Comparison of ENCODE assay signal across 1 cellular context in the genomic region with DNA sequence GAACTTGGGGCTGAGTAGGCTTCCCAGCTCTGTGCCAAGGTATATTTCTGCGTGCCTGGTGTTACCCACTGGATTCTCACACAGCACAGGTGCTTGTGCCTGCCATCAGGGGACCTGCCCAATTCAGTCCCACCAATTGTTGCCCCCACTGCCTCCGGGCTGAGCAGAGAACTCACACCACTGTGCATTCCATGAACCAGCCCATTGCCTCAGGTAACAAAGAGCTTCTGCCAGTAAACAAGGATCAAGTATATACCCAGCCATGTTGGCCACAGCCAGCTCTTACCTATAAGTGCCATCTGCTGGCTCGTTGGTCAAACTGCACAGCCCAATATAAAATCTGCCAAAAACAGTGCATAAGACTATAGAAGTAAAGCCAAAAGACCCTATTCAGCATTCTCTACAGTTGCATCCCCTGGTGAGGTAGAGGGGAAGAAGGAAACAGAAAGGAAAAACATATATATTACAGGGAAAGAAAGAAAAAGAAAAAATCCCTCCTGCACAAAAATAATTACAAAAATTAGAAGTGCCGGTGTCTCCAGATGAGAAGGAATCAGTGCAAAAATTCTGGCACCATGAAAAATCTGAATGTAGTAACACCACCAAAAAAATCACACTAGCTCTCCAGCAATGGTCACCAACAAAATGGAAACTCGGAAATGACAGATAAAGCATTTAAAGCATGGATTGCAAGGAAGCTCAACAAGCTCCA.
A peak's percentile ranks its signal among the peaks of the same experiment; 100 is the strongest.
TF ChIP-seq lines count a peak whose summit lies in the region.

No MANE protein-coding gene starts in this region.

TF ChIP-seq in HepG2, 621 proteins besides CTCF, POLR2A, EP300 and RAD21 (continued from another document and continues in another):
- TF ChIP-seq, protein P1, sequence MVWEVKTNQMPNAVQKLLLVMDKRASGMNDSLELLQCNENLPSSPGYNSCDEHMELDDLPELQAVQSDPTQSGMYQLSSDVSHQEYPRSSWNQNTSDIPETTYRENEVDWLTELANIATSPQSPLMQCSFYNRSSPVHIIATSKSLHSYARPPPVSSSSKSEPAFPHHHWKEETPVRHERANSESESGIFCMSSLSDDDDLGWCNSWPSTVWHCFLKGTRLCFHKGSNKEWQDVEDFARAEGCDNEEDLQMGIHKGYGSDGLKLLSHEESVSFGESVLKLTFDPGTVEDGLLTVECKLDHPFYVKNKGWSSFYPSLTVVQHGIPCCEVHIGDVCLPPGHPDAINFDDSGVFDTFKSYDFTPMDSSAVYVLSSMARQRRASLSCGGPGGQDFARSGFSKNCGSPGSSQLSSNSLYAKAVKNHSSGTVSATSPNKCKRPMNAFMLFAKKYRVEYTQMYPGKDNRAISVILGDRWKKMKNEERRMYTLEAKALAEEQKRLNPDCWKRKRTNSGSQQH (CRISPR knock-in tag; IDR thresholded peaks at IDR 0.05; ENCODE audit: low read depth) = no peak
- TF ChIP-seq ZSCAN9 (CRISPR knock-in tag; IDR thresholded peaks at IDR 0.05; ENCODE audit: borderline replicate concordance) (peak; percentile 22; the same call in 1 of the 2 replicates), HNRNPH1 (optimal IDR thresholded peaks at IDR 0.05; ENCODE audit: low read depth, low read length) (no peak), ZFYVE20 (CRISPR knock-in tag; IDR thresholded peaks at IDR 0.05; ENCODE audit: borderline replicate concordance, low read depth) (no peak), CHD4 (IDR thresholded peaks at IDR 0.05; ENCODE audit: borderline replicate concordance, low read length) (no peak), ZNF660 (CRISPR knock-in tag; IDR thresholded peaks at IDR 0.05; ENCODE audit: borderline replicate concordance, low read depth) (no peak), ZNF652 (CRISPR knock-in tag; IDR thresholded peaks at IDR 0.05; ENCODE audit: borderline replicate concordance, low read depth) (no peak), ZNF614 (CRISPR knock-in tag; IDR thresholded peaks at IDR 0.05; ENCODE audit: borderline replicate concordance) (no peak), ZNF83 (CRISPR knock-in tag; IDR thresholded peaks at IDR 0.05; ENCODE audit: borderline replicate concordance) (no peak), FOXJ3 (CRISPR knock-in tag; IDR thresholded peaks at IDR 0.05; ENCODE audit: borderline replicate concordance) (0 out of 2 replicates have a peak, but pooled peaks have one; percentile 22), MAFF (IDR thresholded peaks at IDR 0.05; ENCODE audit: low read depth, low read length) (0 out of 2 replicates have a peak, but pooled peaks have one; percentile 20), TEAD2 (CRISPR knock-in tag; IDR thresholded peaks at IDR 0.05) (no peak), ZNF724P (CRISPR knock-in tag; IDR thresholded peaks at IDR 0.05; ENCODE audit: borderline replicate concordance) (no peak), TP53 (CRISPR knock-in tag; conservative IDR thresholded peaks at IDR 0.05) (no peak), CBX5 (CRISPR knock-in tag; IDR thresholded peaks at IDR 0.05; ENCODE audit: borderline replicate concordance) (0 out of 2 replicates have a peak, but pooled peaks have one; percentile 36), ZNF598 (CRISPR knock-in tag; IDR thresholded peaks at IDR 0.05; ENCODE audit: borderline replicate concordance) (0 out of 2 replicates have a peak, but pooled peaks have one; percentile 37), ZFP1 (CRISPR knock-in tag; IDR thresholded peaks at IDR 0.05) (peak; percentile 98), ZNF564 (CRISPR knock-in tag; IDR thresholded peaks at IDR 0.05) (no peak), ZNF329 (CRISPR knock-in tag; IDR thresholded peaks at IDR 0.05; ENCODE audit: low read depth) (no peak), SMAD3 (CRISPR knock-in tag; IDR thresholded peaks at IDR 0.05) (0 out of 2 replicates have a peak, but pooled peaks have one; percentile 39), SIX4 (CRISPR knock-in tag; IDR thresholded peaks at IDR 0.05) (no peak), ZNF274 (CRISPR knock-in tag; IDR thresholded peaks at IDR 0.05) (peak; percentile 48; the same call in 1 of the 2 replicates), SETDB1 (CRISPR knock-in tag; IDR thresholded peaks at IDR 0.05; ENCODE audit: borderline replicate concordance) (no peak), SRF (IDR thresholded peaks at IDR 0.05; ENCODE audit: low read depth, low read length) (no peak), STAG1 (CRISPR knock-in tag; IDR thresholded peaks at IDR 0.05) (peak; percentile 95), ZNF12 (CRISPR knock-in tag; IDR thresholded peaks at IDR 0.05) (no peak)
- TF ChIP-seq, protein P2, sequence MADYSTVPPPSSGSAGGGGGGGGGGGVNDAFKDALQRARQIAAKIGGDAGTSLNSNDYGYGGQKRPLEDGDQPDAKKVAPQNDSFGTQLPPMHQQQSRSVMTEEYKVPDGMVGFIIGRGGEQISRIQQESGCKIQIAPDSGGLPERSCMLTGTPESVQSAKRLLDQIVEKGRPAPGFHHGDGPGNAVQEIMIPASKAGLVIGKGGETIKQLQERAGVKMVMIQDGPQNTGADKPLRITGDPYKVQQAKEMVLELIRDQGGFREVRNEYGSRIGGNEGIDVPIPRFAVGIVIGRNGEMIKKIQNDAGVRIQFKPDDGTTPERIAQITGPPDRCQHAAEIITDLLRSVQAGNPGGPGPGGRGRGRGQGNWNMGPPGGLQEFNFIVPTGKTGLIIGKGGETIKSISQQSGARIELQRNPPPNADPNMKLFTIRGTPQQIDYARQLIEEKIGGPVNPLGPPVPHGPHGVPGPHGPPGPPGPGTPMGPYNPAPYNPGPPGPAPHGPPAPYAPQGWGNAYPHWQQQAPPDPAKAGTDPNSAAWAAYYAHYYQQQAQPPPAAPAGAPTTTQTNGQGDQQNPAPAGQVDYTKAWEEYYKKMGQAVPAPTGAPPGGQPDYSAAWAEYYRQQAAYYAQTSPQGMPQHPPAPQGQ (CRISPR knock-in tag; IDR thresholded peaks at IDR 0.05; ENCODE audit: borderline replicate concordance) = no peak
- TF ChIP-seq, protein P3, sequence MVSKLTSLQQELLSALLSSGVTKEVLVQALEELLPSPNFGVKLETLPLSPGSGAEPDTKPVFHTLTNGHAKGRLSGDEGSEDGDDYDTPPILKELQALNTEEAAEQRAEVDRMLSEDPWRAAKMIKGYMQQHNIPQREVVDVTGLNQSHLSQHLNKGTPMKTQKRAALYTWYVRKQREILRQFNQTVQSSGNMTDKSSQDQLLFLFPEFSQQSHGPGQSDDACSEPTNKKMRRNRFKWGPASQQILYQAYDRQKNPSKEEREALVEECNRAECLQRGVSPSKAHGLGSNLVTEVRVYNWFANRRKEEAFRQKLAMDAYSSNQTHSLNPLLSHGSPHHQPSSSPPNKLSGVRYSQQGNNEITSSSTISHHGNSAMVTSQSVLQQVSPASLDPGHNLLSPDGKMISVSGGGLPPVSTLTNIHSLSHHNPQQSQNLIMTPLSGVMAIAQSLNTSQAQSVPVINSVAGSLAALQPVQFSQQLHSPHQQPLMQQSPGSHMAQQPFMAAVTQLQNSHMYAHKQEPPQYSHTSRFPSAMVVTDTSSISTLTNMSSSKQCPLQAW (CRISPR knock-in tag; IDR thresholded peaks at IDR 0.05) = peak; percentile 46; the same call in 1 of the 2 replicates
- TF ChIP-seq, protein P4, sequence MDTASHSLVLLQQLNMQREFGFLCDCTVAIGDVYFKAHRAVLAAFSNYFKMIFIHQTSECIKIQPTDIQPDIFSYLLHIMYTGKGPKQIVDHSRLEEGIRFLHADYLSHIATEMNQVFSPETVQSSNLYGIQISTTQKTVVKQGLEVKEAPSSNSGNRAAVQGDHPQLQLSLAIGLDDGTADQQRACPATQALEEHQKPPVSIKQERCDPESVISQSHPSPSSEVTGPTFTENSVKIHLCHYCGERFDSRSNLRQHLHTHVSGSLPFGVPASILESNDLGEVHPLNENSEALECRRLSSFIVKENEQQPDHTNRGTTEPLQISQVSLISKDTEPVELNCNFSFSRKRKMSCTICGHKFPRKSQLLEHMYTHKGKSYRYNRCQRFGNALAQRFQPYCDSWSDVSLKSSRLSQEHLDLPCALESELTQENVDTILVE (CRISPR knock-in tag; IDR thresholded peaks at IDR 0.05) = 0 out of 2 replicates have a peak, but pooled peaks have one; percentile 45
- TF ChIP-seq, protein P5, sequence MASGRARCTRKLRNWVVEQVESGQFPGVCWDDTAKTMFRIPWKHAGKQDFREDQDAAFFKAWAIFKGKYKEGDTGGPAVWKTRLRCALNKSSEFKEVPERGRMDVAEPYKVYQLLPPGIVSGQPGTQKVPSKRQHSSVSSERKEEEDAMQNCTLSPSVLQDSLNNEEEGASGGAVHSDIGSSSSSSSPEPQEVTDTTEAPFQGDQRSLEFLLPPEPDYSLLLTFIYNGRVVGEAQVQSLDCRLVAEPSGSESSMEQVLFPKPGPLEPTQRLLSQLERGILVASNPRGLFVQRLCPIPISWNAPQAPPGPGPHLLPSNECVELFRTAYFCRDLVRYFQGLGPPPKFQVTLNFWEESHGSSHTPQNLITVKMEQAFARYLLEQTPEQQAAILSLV (CRISPR knock-in tag; IDR thresholded peaks at IDR 0.05; ENCODE audit: borderline replicate concordance) = no peak
- TF ChIP-seq, protein P6, sequence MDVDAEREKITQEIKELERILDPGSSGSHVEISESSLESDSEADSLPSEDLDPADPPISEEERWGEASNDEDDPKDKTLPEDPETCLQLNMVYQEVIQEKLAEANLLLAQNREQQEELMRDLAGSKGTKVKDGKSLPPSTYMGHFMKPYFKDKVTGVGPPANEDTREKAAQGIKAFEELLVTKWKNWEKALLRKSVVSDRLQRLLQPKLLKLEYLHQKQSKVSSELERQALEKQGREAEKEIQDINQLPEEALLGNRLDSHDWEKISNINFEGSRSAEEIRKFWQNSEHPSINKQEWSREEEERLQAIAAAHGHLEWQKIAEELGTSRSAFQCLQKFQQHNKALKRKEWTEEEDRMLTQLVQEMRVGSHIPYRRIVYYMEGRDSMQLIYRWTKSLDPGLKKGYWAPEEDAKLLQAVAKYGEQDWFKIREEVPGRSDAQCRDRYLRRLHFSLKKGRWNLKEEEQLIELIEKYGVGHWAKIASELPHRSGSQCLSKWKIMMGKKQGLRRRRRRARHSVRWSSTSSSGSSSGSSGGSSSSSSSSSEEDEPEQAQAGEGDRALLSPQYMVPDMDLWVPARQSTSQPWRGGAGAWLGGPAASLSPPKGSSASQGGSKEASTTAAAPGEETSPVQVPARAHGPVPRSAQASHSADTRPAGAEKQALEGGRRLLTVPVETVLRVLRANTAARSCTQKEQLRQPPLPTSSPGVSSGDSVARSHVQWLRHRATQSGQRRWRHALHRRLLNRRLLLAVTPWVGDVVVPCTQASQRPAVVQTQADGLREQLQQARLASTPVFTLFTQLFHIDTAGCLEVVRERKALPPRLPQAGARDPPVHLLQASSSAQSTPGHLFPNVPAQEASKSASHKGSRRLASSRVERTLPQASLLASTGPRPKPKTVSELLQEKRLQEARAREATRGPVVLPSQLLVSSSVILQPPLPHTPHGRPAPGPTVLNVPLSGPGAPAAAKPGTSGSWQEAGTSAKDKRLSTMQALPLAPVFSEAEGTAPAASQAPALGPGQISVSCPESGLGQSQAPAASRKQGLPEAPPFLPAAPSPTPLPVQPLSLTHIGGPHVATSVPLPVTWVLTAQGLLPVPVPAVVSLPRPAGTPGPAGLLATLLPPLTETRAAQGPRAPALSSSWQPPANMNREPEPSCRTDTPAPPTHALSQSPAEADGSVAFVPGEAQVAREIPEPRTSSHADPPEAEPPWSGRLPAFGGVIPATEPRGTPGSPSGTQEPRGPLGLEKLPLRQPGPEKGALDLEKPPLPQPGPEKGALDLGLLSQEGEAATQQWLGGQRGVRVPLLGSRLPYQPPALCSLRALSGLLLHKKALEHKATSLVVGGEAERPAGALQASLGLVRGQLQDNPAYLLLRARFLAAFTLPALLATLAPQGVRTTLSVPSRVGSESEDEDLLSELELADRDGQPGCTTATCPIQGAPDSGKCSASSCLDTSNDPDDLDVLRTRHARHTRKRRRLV (CRISPR knock-in tag; IDR thresholded peaks at IDR 0.05) = no peak
- TF ChIP-seq, protein P7, sequence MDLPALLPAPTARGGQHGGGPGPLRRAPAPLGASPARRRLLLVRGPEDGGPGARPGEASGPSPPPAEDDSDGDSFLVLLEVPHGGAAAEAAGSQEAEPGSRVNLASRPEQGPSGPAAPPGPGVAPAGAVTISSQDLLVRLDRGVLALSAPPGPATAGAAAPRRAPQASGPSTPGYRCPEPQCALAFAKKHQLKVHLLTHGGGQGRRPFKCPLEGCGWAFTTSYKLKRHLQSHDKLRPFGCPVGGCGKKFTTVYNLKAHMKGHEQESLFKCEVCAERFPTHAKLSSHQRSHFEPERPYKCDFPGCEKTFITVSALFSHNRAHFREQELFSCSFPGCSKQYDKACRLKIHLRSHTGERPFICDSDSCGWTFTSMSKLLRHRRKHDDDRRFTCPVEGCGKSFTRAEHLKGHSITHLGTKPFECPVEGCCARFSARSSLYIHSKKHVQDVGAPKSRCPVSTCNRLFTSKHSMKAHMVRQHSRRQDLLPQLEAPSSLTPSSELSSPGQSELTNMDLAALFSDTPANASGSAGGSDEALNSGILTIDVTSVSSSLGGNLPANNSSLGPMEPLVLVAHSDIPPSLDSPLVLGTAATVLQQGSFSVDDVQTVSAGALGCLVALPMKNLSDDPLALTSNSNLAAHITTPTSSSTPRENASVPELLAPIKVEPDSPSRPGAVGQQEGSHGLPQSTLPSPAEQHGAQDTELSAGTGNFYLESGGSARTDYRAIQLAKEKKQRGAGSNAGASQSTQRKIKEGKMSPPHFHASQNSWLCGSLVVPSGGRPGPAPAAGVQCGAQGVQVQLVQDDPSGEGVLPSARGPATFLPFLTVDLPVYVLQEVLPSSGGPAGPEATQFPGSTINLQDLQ (CRISPR knock-in tag; IDR thresholded peaks at IDR 0.05) = no peak
- TF ChIP-seq, protein P8, sequence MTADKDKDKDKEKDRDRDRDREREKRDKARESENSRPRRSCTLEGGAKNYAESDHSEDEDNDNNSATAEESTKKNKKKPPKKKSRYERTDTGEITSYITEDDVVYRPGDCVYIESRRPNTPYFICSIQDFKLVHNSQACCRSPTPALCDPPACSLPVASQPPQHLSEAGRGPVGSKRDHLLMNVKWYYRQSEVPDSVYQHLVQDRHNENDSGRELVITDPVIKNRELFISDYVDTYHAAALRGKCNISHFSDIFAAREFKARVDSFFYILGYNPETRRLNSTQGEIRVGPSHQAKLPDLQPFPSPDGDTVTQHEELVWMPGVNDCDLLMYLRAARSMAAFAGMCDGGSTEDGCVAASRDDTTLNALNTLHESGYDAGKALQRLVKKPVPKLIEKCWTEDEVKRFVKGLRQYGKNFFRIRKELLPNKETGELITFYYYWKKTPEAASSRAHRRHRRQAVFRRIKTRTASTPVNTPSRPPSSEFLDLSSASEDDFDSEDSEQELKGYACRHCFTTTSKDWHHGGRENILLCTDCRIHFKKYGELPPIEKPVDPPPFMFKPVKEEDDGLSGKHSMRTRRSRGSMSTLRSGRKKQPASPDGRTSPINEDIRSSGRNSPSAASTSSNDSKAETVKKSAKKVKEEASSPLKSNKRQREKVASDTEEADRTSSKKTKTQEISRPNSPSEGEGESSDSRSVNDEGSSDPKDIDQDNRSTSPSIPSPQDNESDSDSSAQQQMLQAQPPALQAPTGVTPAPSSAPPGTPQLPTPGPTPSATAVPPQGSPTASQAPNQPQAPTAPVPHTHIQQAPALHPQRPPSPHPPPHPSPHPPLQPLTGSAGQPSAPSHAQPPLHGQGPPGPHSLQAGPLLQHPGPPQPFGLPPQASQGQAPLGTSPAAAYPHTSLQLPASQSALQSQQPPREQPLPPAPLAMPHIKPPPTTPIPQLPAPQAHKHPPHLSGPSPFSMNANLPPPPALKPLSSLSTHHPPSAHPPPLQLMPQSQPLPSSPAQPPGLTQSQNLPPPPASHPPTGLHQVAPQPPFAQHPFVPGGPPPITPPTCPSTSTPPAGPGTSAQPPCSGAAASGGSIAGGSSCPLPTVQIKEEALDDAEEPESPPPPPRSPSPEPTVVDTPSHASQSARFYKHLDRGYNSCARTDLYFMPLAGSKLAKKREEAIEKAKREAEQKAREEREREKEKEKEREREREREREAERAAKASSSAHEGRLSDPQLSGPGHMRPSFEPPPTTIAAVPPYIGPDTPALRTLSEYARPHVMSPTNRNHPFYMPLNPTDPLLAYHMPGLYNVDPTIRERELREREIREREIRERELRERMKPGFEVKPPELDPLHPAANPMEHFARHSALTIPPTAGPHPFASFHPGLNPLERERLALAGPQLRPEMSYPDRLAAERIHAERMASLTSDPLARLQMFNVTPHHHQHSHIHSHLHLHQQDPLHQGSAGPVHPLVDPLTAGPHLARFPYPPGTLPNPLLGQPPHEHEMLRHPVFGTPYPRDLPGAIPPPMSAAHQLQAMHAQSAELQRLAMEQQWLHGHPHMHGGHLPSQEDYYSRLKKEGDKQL (CRISPR knock-in tag; IDR thresholded peaks at IDR 0.05; ENCODE audit: low read depth) = no peak
